In genomic region chr17:8668181-8668740, GRCh38 we compare ENCODE assay signal across 2 cellular contexts.
TF ChIP-seq lines count a peak whose summit lies in the region.

No MANE protein-coding gene starts in this region.

TF ChIP-seq in K562, 482 proteins besides CTCF, POLR2A, EP300 and RAD21:
- TF ChIP-seq TBL1XR1 (IDR thresholded peaks at IDR 0.05; ENCODE audit: low read length in 2 of 2) (no peak), ZNF584 (CRISPR knock-in tag; IDR thresholded peaks at IDR 0.05; ENCODE audit: low read depth) (peak; percentile 14; the same call in 1 of the 2 replicates)
TF ChIP-seq in K562: peak in this region for 1.

TF ChIP-seq in endothelial cell of umbilical vein, 7 proteins besides CTCF, POLR2A, EP300 and RAD21:
- TF ChIP-seq EZH2 (IDR thresholded peaks at IDR 0.05; ENCODE audit: borderline replicate concordance, low read depth, low read length, severe bottlenecking), result no peak
- no peak for TF ChIP-seq GATA2 (IDR thresholded peaks at IDR 0.05; ENCODE audit: insufficient read depth, insufficient read length, low read depth, low read length)
- no peak for TF ChIP-seq JUN (IDR thresholded peaks at IDR 0.05; ENCODE audit: borderline replicate concordance, insufficient read depth, insufficient read length, low read depth)
- no peak for TF ChIP-seq MAX (IDR thresholded peaks at IDR 0.05; ENCODE audit: insufficient read depth, insufficient read length)
- no peak for TF ChIP-seq POLR2AphosphoS5 (IDR thresholded peaks at IDR 0.05; ENCODE audit: insufficient read depth, low read depth, low read length)
